8 cellular contexts compared by ENCODE assay signal in genomic region chr15:74383695-74384565, GRCh38. TPM values are rescaled to one million over a fixed set of nuclear protein-coding genes. Genes with fewer than 3 reads are reported as not detected.
A peak's percentile ranks its signal among the peaks of the same experiment; 100 is the strongest.
DNase-seq lines count a peak whose midpoint lies in the region; ATAC-seq and TF ChIP-seq lines count a peak whose summit lies in the region.

No MANE protein-coding gene starts in this region.

- peaks cover 8 to 12% of the 10 kb centered on the region in 2 donors for H3K4me1 Mint-ChIP-seq in immature natural killer cell

- no peak overlapping the region for H3K4me3 Mint-ChIP-seq in immature natural killer cell

- peak; percentile 52 for TF ChIP-seq POLR2A in GM15510 (IDR thresholded peaks at IDR 0.05; ENCODE audit: borderline replicate concordance, extremely low read depth, insufficient read length)

- H3K27ac Mint-ChIP-seq in immature natural killer cell: peak overlapping the region in 3 of 6 donors; percentile 35 to 75 (median 46)

- H3K36me3 Mint-ChIP-seq in immature natural killer cell: no peaks in the 10 kb centered on the region

- H3K9me3 Mint-ChIP-seq in immature natural killer cell: peaks cover 0 to 1% (median 0%) of the 10 kb centered on the region in 6 donors

- peaks cover 0 to 2% (median 0%) of the 10 kb centered on the region in 3 donors for H3K27me3 Mint-ChIP-seq in immature natural killer cell (ENCODE audit: low read depth in 3 of 3)

- peak; percentile 86 for DNase-seq in RKO (ENCODE audit: low spot score)
- DNase-seq in dermis blood vessel endothelial cell: peak; percentile 45
- peak; percentile 92 for DNase-seq in stimulated activated CD8-positive, alpha-beta memory T cell treated with anti-CD3 and anti-CD28 coated beads, Interleukin-4, amount 100 ng/mL, for 48 hours
- no peak for DNase-seq in effector CD4-positive, alpha-beta T cell
- DNase-seq in immature natural killer cell: no peak
- DNase-seq in NCI-H2107 (lab: John Stamatoyannopoulos, UW): no peak

- peak; percentile 41 for ATAC-seq in HG02588 (IDR thresholded peaks at IDR 0.05; ENCODE audit: unreplicated experiment)

RNA-seq across cellular contexts. Expression of gene CYP11A1, which starts 16.5 kb away (rescaled TPM):
- total RNA-seq in dermis blood vessel endothelial cell: not detected in 2 replicates
- polyA plus RNA-seq in immature natural killer cell: not detected

RNA-seq across cellular contexts. Expression of gene SEMA7A, which starts 49.8 kb away (rescaled TPM):
- total RNA-seq in dermis blood vessel endothelial cell: 0.51 and 2.2 TPM in 2 replicates
- polyA plus RNA-seq in immature natural killer cell: 1 to 10 TPM in 1 of 3 donors, under 1 TPM in 1, not detected in 1; 0.90 to 3.7 TPM

Comparison
In these comparisons a context has a peak if more than half of its experiments do, and no peak if none do; other contexts are left out.
1. DNase-seq: peak in RKO (single experiment), dermis blood vessel endothelial cell (single experiment) and stimulated activated CD8-positive, alpha-beta memory T cell treated with anti-CD3 and anti-CD28 coated beads, Interleukin-4, amount 100 ng/mL, for 48 hours (single experiment); none in effector CD4-positive, alpha-beta T cell (single experiment), immature natural killer cell (0 of 3) and NCI-H2107 (single experiment).